13 cellular contexts compared by ENCODE assay signal in genomic region chr14:100105357-100106169, GRCh38. TPM values are rescaled to one million over a fixed set of nuclear protein-coding genes. Genes with fewer than 3 reads are reported as not detected.
A peak's percentile ranks its signal among the peaks of the same experiment; 100 is the strongest.
DNase-seq lines count a peak whose midpoint lies in the region; ATAC-seq, FAIRE-seq and TF ChIP-seq lines count a peak whose summit lies in the region.
"Had no signal": no experiment of that assay in that cellular context is flagged by ENCODE, and none has a peak within 500 bp of the region (broad histone marks: within the 10 kb centered on the region; RNA-seq: fewer than 3 reads in every experiment).

No MANE protein-coding gene starts in this region.

- ATAC-seq in natural killer cell (peak; percentile 33 to 59 (median 55)), GM19395 (IDR thresholded peaks at IDR 0.05; ENCODE audit: unreplicated experiment) (no peak), HG02642 (IDR thresholded peaks at IDR 0.05; ENCODE audit: poor library complexity, unreplicated experiment) (no peak)

- H3K9me3 Mint-ChIP-seq in CD14-positive monocyte, result no peaks in the 10 kb centered on the region
- no peaks in the 10 kb centered on the region for H3K9me3 Mint-ChIP-seq in activated naive CD8-positive, alpha-beta T cell treated with anti-CD3 and anti-CD28 coated beads for 36 hours
- no peaks in the 10 kb centered on the region for H3K9me3 Mint-ChIP-seq in natural killer cell

- DNase-seq in CD14-positive monocyte (ENCODE audit: low spot score), result no peak
- DNase-seq in HTR-8/SVneo (ENCODE audit: insufficient read length, low spot score), result no peak
- no peak for DNase-seq in activated naive CD8-positive, alpha-beta T cell treated with anti-CD3 and anti-CD28 coated beads for 36 hours
- DNase-seq in natural killer cell, result no peak
- no peak for DNase-seq in COLO668 (lab: John Stamatoyannopoulos, UW; ENCODE audit: unreplicated experiment)
- DNase-seq in stimulated activated CD4-positive, alpha-beta T cell treated with anti-CD3 and anti-CD28 coated beads, Interleukin-2, amount 100 ng/mL, for 48 hours, result no peak
- DNase-seq: DMS79, NCI-H2171, RPMI8226 had no signal

- H3K4me1 Mint-ChIP-seq in CD14-positive monocyte (peaks cover 40% of the 10 kb centered on the region), natural killer cell (peaks cover 73 to 84% of the 10 kb centered on the region in 2 donors)
- H3K4me1 Mint-ChIP-seq in activated naive CD8-positive, alpha-beta T cell treated with anti-CD3 and anti-CD28 coated beads for 36 hours, result peaks cover 79% of the 10 kb centered on the region

- peak; percentile 23 for FAIRE-seq in HTR-8/SVneo (lab: Jason Lieb, UNC)
- FAIRE-seq: frontal cortex, K562 had no signal

- TF ChIP-seq CTCF in CD14-positive monocyte (IDR thresholded peaks at IDR 0.05) (no peak), natural killer cell (IDR thresholded peaks at IDR 0.05) (peak; percentile 19)

- intact Hi-C loops in CD14-positive monocyte (cut with micrococcal nuclease) (loop anchor here (5.0 kb wide), 3 partner anchors 33 to 123 kb away; partner anchors contain the start of gene EVL (in 1 of the 2)), natural killer cell (cut with micrococcal nuclease) (loop anchor here (2.0 kb wide), 1 partner anchor 17 kb away; no protein-coding TSS in a partner anchor)

- peaks cover 0 to 4% (median 1%) of the 10 kb centered on the region in 3 donors for H3K27me3 Mint-ChIP-seq in CD14-positive monocyte (ENCODE audit: low read depth in 3 of 3)
- H3K27me3 Mint-ChIP-seq in activated naive CD8-positive, alpha-beta T cell treated with anti-CD3 and anti-CD28 coated beads for 36 hours, result no peaks in the 10 kb centered on the region
- no peaks in the 10 kb centered on the region for H3K27me3 Mint-ChIP-seq in natural killer cell (ENCODE audit: low read depth in 2 of 2)

- H3K4me3 Mint-ChIP-seq in CD14-positive monocyte, result peak overlapping the region; percentile 45 to 46
- H3K4me3 Mint-ChIP-seq in activated naive CD8-positive, alpha-beta T cell treated with anti-CD3 and anti-CD28 coated beads for 36 hours, result peak overlapping the region; percentile 56
- peak overlapping the region; percentile 72 for H3K4me3 Mint-ChIP-seq in natural killer cell

- H3K27ac Mint-ChIP-seq in CD14-positive monocyte, result peak overlapping the region; percentile 86 to 94 (median 91)
- peak overlapping the region; percentile 94 for H3K27ac Mint-ChIP-seq in activated naive CD8-positive, alpha-beta T cell treated with anti-CD3 and anti-CD28 coated beads for 36 hours
- H3K27ac Mint-ChIP-seq in natural killer cell, result peak overlapping the region; percentile 87 to 93

- H3K36me3 Mint-ChIP-seq in CD14-positive monocyte (peaks cover 52 to 54% of the 10 kb centered on the region in 2 donors), natural killer cell (peaks cover 11% of the 10 kb centered on the region)
- peaks cover 78% of the 10 kb centered on the region for H3K36me3 Mint-ChIP-seq in activated naive CD8-positive, alpha-beta T cell treated with anti-CD3 and anti-CD28 coated beads for 36 hours

RNA-seq across cellular contexts. Expression of gene EVL, which starts 40.3 kb away (rescaled TPM):
- 1 to 10 TPM; 3.2 to 6.7 TPM for polyA plus RNA-seq in CD14-positive monocyte
- total RNA-seq in activated naive CD8-positive, alpha-beta T cell treated with anti-CD3 and anti-CD28 coated beads for 36 hours, result 100 to 1,000 TPM; 225 to 236 TPM
- total RNA-seq in natural killer cell, result 1,000 to 10,000 TPM in 1 of 3 donors, 100 to 1,000 TPM in 2; 882 to 1,108 (median 986) TPM

RNA-seq across cellular contexts. Expression of gene DEGS2, which starts 53.9 kb away (rescaled TPM):
- under 1 TPM in 1 of 2 donors, not detected in 1; 0.36 TPM for polyA plus RNA-seq in CD14-positive monocyte
- total RNA-seq in activated naive CD8-positive, alpha-beta T cell treated with anti-CD3 and anti-CD28 coated beads for 36 hours, result 1 to 10 TPM; 1.6 to 1.8 TPM
- 1 to 10 TPM in 2 of 3 donors, under 1 TPM in 1; 0.60 to 7.1 (median 4.4) TPM for total RNA-seq in natural killer cell

Comparison
In these comparisons a context has a peak if more than half of its experiments do, and no peak if none do; other contexts are left out.
1. ATAC-seq: peak in natural killer cell (3 of 3); none in GM19395 (single experiment) and HG02642 (single experiment).
2. Peak in every context shown above with its lines, with median percentiles within 50 percentile points of each other: H3K27ac Mint-ChIP-seq and H3K4me3 Mint-ChIP-seq.